Comparison of ENCODE assay signal across 7 cellular contexts in genomic region chr6:73739097-73739496, GRCh38. TPM values are rescaled to one million over a fixed set of nuclear protein-coding genes. Genes with fewer than 3 reads are reported as not detected.
DNase-seq lines count a peak whose midpoint lies in the region; ATAC-seq and TF ChIP-seq lines count a peak whose summit lies in the region.

No MANE protein-coding gene starts in this region.

- H3K9me2 ChIP-seq in Loucy (replicated peaks; ENCODE audit: low read depth, low read length): no peaks in the 10 kb centered on the region

- TF ChIP-seq CTCF in Loucy (conservative IDR thresholded peaks at IDR 0.05; ENCODE audit: low read length) (peak; percentile 88), RWPE1 (conservative IDR thresholded peaks at IDR 0.05; ENCODE audit: low read depth) (peak; percentile 65), epithelial cell of proximal tubule (conservative IDR thresholded peaks at IDR 0.05; ENCODE audit: low read depth, low read length) (peak; percentile 74)

- POLR2A ChIA-PET in RWPE1 (lab: Yijun Ruan, JAX; ENCODE audit: low non-redundant PET): no interaction called here
- POLR2A ChIA-PET in naive thymus-derived CD8-positive, alpha-beta T cell (lab: Charles Lee): no interaction called here

- DNase-seq in GDM1 (lab: John Stamatoyannopoulos, UW): peak; percentile 31
- peak; percentile 26 for DNase-seq in RWPE1 (ENCODE audit: low spot score)
- peak; percentile 37 for DNase-seq in epithelial cell of proximal tubule (ENCODE audit: low read depth)
- DNase-seq in naive thymus-derived CD8-positive, alpha-beta T cell: peak in 5 of 10 donors; percentile 14 to 68 (median 65)
- no peak for DNase-seq in GM19240 (ENCODE audit: insufficient read length, low spot score)

- H3K4me3 Mint-ChIP-seq in naive thymus-derived CD8-positive, alpha-beta T cell: no peak overlapping the region

- no peaks in the 10 kb centered on the region for H3K36me3 Mint-ChIP-seq in naive thymus-derived CD8-positive, alpha-beta T cell

- no peaks in the 10 kb centered on the region for H3K9me3 ChIP-seq in Loucy (ENCODE audit: insufficient read depth, low read depth, low read length)

- no peak overlapping the region for H3K27ac ChIP-seq in RWPE1

- CTCF ChIA-PET in RWPE1 (lab: Yijun Ruan, JAX): interaction anchor here (0.6 to 1.1 kb wide), 13 partner anchors 9 to 1471 kb away, joined by 3 to 6 read pairs (median 3); no protein-coding TSS in a partner anchor

- H3K4me3 ChIP-seq in Loucy (ENCODE audit: low read length, poor library complexity, severe bottlenecking) (no peak overlapping the region), epithelial cell of proximal tubule (ENCODE audit: low read depth, low read length) (no peak overlapping the region)

- H3K27me3 Mint-ChIP-seq in naive thymus-derived CD8-positive, alpha-beta T cell: peaks cover 0 to 7% (median 0%) of the 10 kb centered on the region in 5 donors

- no peak overlapping the region for H3K4me2 ChIP-seq in Loucy (ENCODE audit: low read depth, low read length, poor library complexity, severe bottlenecking)

- H3K9ac ChIP-seq in Loucy (ENCODE audit: low read depth, low read length, poor library complexity, severe bottlenecking): no peak overlapping the region

- no peaks in the 10 kb centered on the region for H3F3A ChIP-seq in Loucy (ENCODE audit: low read depth)

- no peaks in the 10 kb centered on the region for H3K4me1 Mint-ChIP-seq in naive thymus-derived CD8-positive, alpha-beta T cell

- no peaks in the 10 kb centered on the region for H4K20me1 ChIP-seq in Loucy (ENCODE audit: insufficient read depth, low read length, poor library complexity, severe bottlenecking)

- peaks cover 12% of the 10 kb centered on the region; the same call in 1 of the 2 replicates for H3K36me3 ChIP-seq in Loucy (ENCODE audit: insufficient read depth, low read length)

- peak; percentile 79 for ATAC-seq in GM21619 (IDR thresholded peaks at IDR 0.05; ENCODE audit: unreplicated experiment)
- peak; percentile 53 to 59 for ATAC-seq in naive thymus-derived CD8-positive, alpha-beta T cell

- peak overlapping the region in 1 of 10 donors; percentile 8 for H3K27ac Mint-ChIP-seq in naive thymus-derived CD8-positive, alpha-beta T cell

- no peak overlapping the region for H2AFZ ChIP-seq in Loucy (ENCODE audit: low read length)

- no peaks in the 10 kb centered on the region for H3K79me2 ChIP-seq in Loucy (ENCODE audit: insufficient read depth, low read length)

- H3K4me1 ChIP-seq in Loucy (ENCODE audit: insufficient read depth, low read length, poor library complexity, severe bottlenecking): no peaks in the 10 kb centered on the region

- no peaks in the 10 kb centered on the region for H3K27me3 ChIP-seq in Loucy (ENCODE audit: insufficient read depth, low read length, poor library complexity, severe bottlenecking)

- no peaks in the 10 kb centered on the region for H3K9me3 Mint-ChIP-seq in naive thymus-derived CD8-positive, alpha-beta T cell

RNA-seq across cellular contexts. Expression of gene CD109, which starts 43.1 kb away (rescaled TPM):
- 11.4 and 24.3 TPM in 2 replicates for total RNA-seq in epithelial cell of proximal tubule
- total RNA-seq in naive thymus-derived CD8-positive, alpha-beta T cell: under 1 TPM; 0.41 to 0.47 TPM
- not detected for polyA plus RNA-seq in naive thymus-derived CD8-positive, alpha-beta T cell
